17 cellular contexts compared by ENCODE assay signal in genomic region chr22:19117111-19117512, GRCh38. TPM values are rescaled to one million over a fixed set of nuclear protein-coding genes. Genes with fewer than 3 reads are reported as not detected.
DNase-seq lines count a peak whose midpoint lies in the region; ATAC-seq, FAIRE-seq and TF ChIP-seq lines count a peak whose summit lies in the region.
"Had no signal": no experiment of that assay in that cellular context is flagged by ENCODE, and none has a peak within 500 bp of the region (broad histone marks: within the 10 kb centered on the region; RNA-seq: fewer than 3 reads in every experiment).

No MANE protein-coding gene starts in this region.

- H3K27me3 ChIP-seq in left lung, result no peaks in the 10 kb centered on the region

- peak overlapping the region in 1 of 2 donors; percentile 7 for H3K27ac ChIP-seq in left lung
- H3K27ac ChIP-seq: PC-9 had no signal

- peaks cover 83% of the 10 kb centered on the region for H3K4me1 Mint-ChIP-seq in activated naive CD8-positive, alpha-beta T cell (ENCODE audit: low read depth)
- H3K4me1 Mint-ChIP-seq in activated naive CD8-positive, alpha-beta T cell treated with anti-CD3 and anti-CD28 coated beads, Interleukin-2, amount 50 U/mL, for 24 hours, result peaks cover 76% of the 10 kb centered on the region

- no peak for FAIRE-seq in GM19239 (lab: Jason Lieb, UNC)

- intact Hi-C loops in left lung (cut with DNase I), result no loop called here

- H3K9me3 ChIP-seq in left lung, result no peaks in the 10 kb centered on the region

- no peaks in the 10 kb centered on the region for H3K36me3 Mint-ChIP-seq in activated naive CD8-positive, alpha-beta T cell
- H3K36me3 Mint-ChIP-seq in activated naive CD8-positive, alpha-beta T cell treated with anti-CD3 and anti-CD28 coated beads, Interleukin-2, amount 50 U/mL, for 24 hours (ENCODE audit: low read depth), result peaks cover 2% of the 10 kb centered on the region
- H3K36me3 Mint-ChIP-seq: stimulated activated memory B cell treated with anti-CD40 and anti-IgM and Interleukin-4, amounts not matched to agents 10 μg/mL and 1 μg/mL and 100 μg/mL, for 72 hours had no signal

- H3K36me3 ChIP-seq in left lung, result no peaks in the 10 kb centered on the region

- no peak for ATAC-seq in activated naive CD8-positive, alpha-beta T cell treated with anti-CD3 and anti-CD28 coated beads, Interleukin-2, amount 50 U/mL, for 24 hours
- ATAC-seq in left lung (peak; percentile 34), GM21381 (IDR thresholded peaks at IDR 0.05; ENCODE audit: unreplicated experiment) (no peak)
- ATAC-seq: stimulated activated memory B cell treated with anti-CD40 and anti-IgM and Interleukin-4, amounts not matched to agents 10 μg/mL and 1 μg/mL and 100 μg/mL, for 72 hours had no signal

- H3K4me3 ChIP-seq in left lung (no peak overlapping the region), foreskin fibroblast (ENCODE audit: low read depth in 1 of 2, low read length in 2 of 2) (no peak overlapping the region)
- H3K4me3 ChIP-seq: PC-9 had no signal

- no peak for DNase-seq in activated naive CD8-positive, alpha-beta T cell treated with anti-CD3 and anti-CD28 coated beads, Interleukin-2, amount 50 U/mL, for 24 hours
- DNase-seq in NCI-H774 (lab: John Stamatoyannopoulos, UW) (peak; percentile 79), left lung (no peak), GM19239 (ENCODE audit: insufficient read length, low spot score) (no peak), SK-N-DZ (ENCODE audit: low spot score) (no peak), foreskin fibroblast (no peak)
- DNase-seq: activated CD4-positive, alpha-beta T cell treated with anti-CD3 and anti-CD28 coated beads for 48 hours; HFFc6; islet precursor cell; NCI-H1694; PC-9; stimulated activated CD4-positive, alpha-beta T cell treated with anti-CD3 and anti-CD28 coated beads, Interleukin-4, amount 100 ng/mL, for 24 hours; T-helper 1 cell had no signal

- TF ChIP-seq CTCF in left lung (IDR thresholded peaks at IDR 0.05) (no peak), foreskin fibroblast (IDR thresholded peaks at IDR 0.05; ENCODE audit: low read depth, low read length) (no peak)

- no peaks in the 10 kb centered on the region for H3K27me3 Mint-ChIP-seq in activated naive CD8-positive, alpha-beta T cell
- H3K27me3 Mint-ChIP-seq in activated naive CD8-positive, alpha-beta T cell treated with anti-CD3 and anti-CD28 coated beads, Interleukin-2, amount 50 U/mL, for 24 hours, result no peaks in the 10 kb centered on the region
- H3K27me3 Mint-ChIP-seq: stimulated activated memory B cell treated with anti-CD40 and anti-IgM and Interleukin-4, amounts not matched to agents 10 μg/mL and 1 μg/mL and 100 μg/mL, for 72 hours had no signal

- peak overlapping the region; percentile 38 for H3K4me3 Mint-ChIP-seq in activated naive CD8-positive, alpha-beta T cell
- no peak overlapping the region for H3K4me3 Mint-ChIP-seq in activated naive CD8-positive, alpha-beta T cell treated with anti-CD3 and anti-CD28 coated beads, Interleukin-2, amount 50 U/mL, for 24 hours
- H3K4me3 Mint-ChIP-seq: CD14-positive monocyte; HFFc6; stimulated activated memory B cell treated with anti-CD40 and anti-IgM and Interleukin-4, amounts not matched to agents 10 μg/mL and 1 μg/mL and 100 μg/mL, for 72 hours had no signal

- H3K9me3 Mint-ChIP-seq in activated naive CD8-positive, alpha-beta T cell (ENCODE audit: low read depth), result no peaks in the 10 kb centered on the region
- H3K9me3 Mint-ChIP-seq in activated naive CD8-positive, alpha-beta T cell treated with anti-CD3 and anti-CD28 coated beads, Interleukin-2, amount 50 U/mL, for 24 hours, result no peaks in the 10 kb centered on the region
- H3K9me3 Mint-ChIP-seq: CD14-positive monocyte; HFFc6; stimulated activated memory B cell treated with anti-CD40 and anti-IgM and Interleukin-4, amounts not matched to agents 10 μg/mL and 1 μg/mL and 100 μg/mL, for 72 hours had no signal

- peaks cover 31 to 74% of the 10 kb centered on the region in 2 donors for H3K4me1 ChIP-seq in left lung

- peak overlapping the region; percentile 70 for H3K27ac Mint-ChIP-seq in activated naive CD8-positive, alpha-beta T cell
- no peak overlapping the region for H3K27ac Mint-ChIP-seq in activated naive CD8-positive, alpha-beta T cell treated with anti-CD3 and anti-CD28 coated beads, Interleukin-2, amount 50 U/mL, for 24 hours
- H3K27ac Mint-ChIP-seq: HFFc6; stimulated activated memory B cell treated with anti-CD40 and anti-IgM and Interleukin-4, amounts not matched to agents 10 μg/mL and 1 μg/mL and 100 μg/mL, for 72 hours had no signal

RNA-seq across cellular contexts. Expression of gene DGCR2, which starts 5.1 kb away (rescaled TPM):
- 10 to 100 TPM; 59.9 to 87.0 TPM for total RNA-seq in left lung
- polyA plus RNA-seq in SK-N-DZ (2014; cell fraction: cytosol; rRNA removed), result 45.5 and 48.0 TPM in 2 replicates
- 33.5 and 34.4 TPM in 2 replicates for polyA plus RNA-seq in SK-N-DZ (2014; cell fraction: nucleus; rRNA removed)

RNA-seq across cellular contexts. Expression of gene TSSK2, which starts 14.0 kb away (rescaled TPM):
- not detected for total RNA-seq in left lung
- polyA plus RNA-seq in SK-N-DZ (2014; cell fraction: cytosol; rRNA removed), result not detected in 2 replicates
- polyA plus RNA-seq in SK-N-DZ (2014; cell fraction: nucleus; rRNA removed), result not detected in 2 replicates
- total RNA-seq: HFFc6, PC-9 had no signal
- polyA plus RNA-seq: CD14-positive monocyte had no signal

RNA-seq across cellular contexts. Expression of gene ESS2, which starts 27.3 kb away (rescaled TPM):
- 10 to 100 TPM; 11.9 to 12.4 TPM for total RNA-seq in left lung
- polyA plus RNA-seq in SK-N-DZ (2014; cell fraction: cytosol; rRNA removed), result 23.4 and 31.1 TPM in 2 replicates
- polyA plus RNA-seq in SK-N-DZ (2014; cell fraction: nucleus; rRNA removed), result 18.7 and 31.3 TPM in 2 replicates

RNA-seq across cellular contexts. Expression of gene GSC2, which starts 33.0 kb away (rescaled TPM):
- not detected for total RNA-seq in left lung
- polyA plus RNA-seq in SK-N-DZ (2014; cell fraction: cytosol; rRNA removed), result not detected in 2 replicates
- polyA plus RNA-seq in SK-N-DZ (2014; cell fraction: nucleus; rRNA removed), result not detected in 2 replicates
- total RNA-seq: HFFc6, PC-9 had no signal
- polyA plus RNA-seq: CD14-positive monocyte had no signal
